In the genomic region with DNA sequence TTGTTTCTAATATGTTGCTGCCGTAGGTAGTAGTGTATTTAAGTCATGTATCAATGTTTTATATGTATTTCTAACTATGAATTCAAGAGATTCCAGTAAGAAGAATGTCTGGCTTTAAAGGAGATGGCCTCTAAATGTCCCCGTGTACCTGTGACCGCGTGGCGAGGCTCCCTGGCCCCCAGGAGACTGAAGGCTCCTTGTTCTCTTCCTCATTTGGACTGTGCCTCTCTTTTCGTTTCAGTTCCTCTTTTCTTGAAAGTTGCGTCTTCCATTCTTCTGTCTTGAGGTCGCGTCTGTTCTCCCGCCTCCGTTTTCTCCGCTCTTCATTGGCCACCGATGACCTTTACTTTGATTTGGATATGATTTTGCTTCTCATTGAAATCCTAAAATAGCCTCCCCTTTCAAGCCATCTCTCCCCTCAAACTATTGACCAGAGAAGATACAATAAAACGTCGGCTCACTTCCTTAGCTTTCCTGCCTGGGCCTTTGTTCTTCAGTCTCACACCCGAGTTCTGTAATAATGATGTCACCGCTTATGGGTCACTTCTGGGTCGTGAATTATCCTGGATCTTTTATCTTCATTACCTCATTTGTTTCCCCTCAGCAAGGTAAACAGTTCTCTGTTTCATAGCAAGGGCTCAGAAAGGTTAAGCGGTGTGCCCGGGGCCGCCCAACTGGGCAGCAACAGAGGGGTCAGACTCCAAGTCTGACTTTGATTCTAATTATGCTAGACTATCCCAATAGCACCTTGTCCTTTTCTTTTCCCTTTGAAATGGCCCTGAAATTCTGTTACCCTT, we compare ENCODE assay signal across 1 cellular context.
TF ChIP-seq lines count a peak whose summit lies in the region.

No MANE protein-coding gene starts in this region.

TF ChIP-seq in IMR-90, 13 proteins besides CTCF, POLR2A, EP300 and RAD21:
- TF ChIP-seq, protein P1, sequence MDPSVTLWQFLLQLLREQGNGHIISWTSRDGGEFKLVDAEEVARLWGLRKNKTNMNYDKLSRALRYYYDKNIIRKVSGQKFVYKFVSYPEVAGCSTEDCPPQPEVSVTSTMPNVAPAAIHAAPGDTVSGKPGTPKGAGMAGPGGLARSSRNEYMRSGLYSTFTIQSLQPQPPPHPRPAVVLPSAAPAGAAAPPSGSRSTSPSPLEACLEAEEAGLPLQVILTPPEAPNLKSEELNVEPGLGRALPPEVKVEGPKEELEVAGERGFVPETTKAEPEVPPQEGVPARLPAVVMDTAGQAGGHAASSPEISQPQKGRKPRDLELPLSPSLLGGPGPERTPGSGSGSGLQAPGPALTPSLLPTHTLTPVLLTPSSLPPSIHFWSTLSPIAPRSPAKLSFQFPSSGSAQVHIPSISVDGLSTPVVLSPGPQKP (IDR thresholded peaks at IDR 0.05; ENCODE audit: borderline replicate concordance, low read depth, low read length) = no peak
- TF ChIP-seq CEBPB (IDR thresholded peaks at IDR 0.05; ENCODE audit: low read depth, low read length) (no peak), NFE2L2 (IDR thresholded peaks at IDR 0.05; ENCODE audit: low read depth, low read length) (no peak), SMC3 (IDR thresholded peaks at IDR 0.05; ENCODE audit: low read depth, low read length) (no peak)
